8 cellular contexts compared by ENCODE assay signal in the genomic region with DNA sequence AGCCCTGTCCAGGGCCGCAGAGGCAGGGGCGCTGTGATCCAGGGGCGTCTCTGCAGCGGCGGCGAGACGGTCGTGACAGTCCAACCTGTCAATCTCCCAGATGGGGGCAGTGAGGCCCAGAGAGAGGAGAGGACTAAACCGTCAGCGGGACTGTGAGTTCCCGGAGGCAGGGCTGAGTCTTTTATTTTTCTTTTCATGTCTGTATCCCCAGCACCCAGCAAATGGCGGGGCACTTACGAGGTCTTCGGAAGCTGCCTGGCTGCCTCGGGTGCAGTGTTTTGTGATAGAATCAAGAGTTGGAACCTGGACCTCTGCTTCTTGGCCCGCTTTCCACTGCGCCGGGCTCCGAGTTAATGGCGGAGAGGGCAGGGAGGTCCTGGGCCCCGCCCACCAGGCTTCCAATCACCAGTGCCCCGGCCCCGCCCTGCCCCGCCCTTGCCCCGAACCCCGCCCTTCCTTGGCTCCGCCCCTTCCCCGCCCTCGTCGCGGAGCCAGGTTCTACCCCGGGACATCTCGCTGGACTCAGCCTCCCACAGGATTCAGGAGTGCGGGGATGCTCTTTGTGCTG. TPM values are rescaled to one million over a fixed set of nuclear protein-coding genes. Genes with fewer than 3 reads are reported as not detected.
DNase-seq lines count a peak whose midpoint lies in the region; ATAC-seq, FAIRE-seq and TF ChIP-seq lines count a peak whose summit lies in the region.

No MANE protein-coding gene starts in this region.

- peaks cover 9% of the 10 kb centered on the region for H3K4me1 Mint-ChIP-seq in activated T-helper 2 cell treated with anti-CD3 and anti-CD28 coated beads, Interferon-gamma antibody, Interleukin-2, Interleukin-4, amounts not matched to agents 10 μg/mL and 5 μg/mL and 100 μg/mL, durations not matched to agents 14 hours and 24 hours and 36 hours (ENCODE audit: low read depth)
- H3K4me1 Mint-ChIP-seq in neural crest cell, result peaks cover 13% of the 10 kb centered on the region
- peaks cover 25% of the 10 kb centered on the region for H3K4me1 Mint-ChIP-seq in stimulated activated naive CD8-positive, alpha-beta T cell treated with anti-CD3 and anti-CD28 coated beads, Interleukin-15, amount 100 ng/mL, for 72 hours

- peaks cover 24% of the 10 kb centered on the region for H3K27me3 ChIP-seq in HUES6 (ENCODE audit: control insufficient read depth, insufficient read depth, low read length)

- peak overlapping the region; percentile 94 for H3K4me3 Mint-ChIP-seq in activated T-helper 2 cell treated with anti-CD3 and anti-CD28 coated beads, Interferon-gamma antibody, Interleukin-2, Interleukin-4, amounts not matched to agents 10 μg/mL and 5 μg/mL and 100 μg/mL, durations not matched to agents 14 hours and 24 hours and 36 hours (ENCODE audit: low read depth)
- peak overlapping the region; percentile 88 for H3K4me3 Mint-ChIP-seq in neural crest cell
- H3K4me3 Mint-ChIP-seq in stimulated activated naive CD8-positive, alpha-beta T cell treated with anti-CD3 and anti-CD28 coated beads, Interleukin-15, amount 100 ng/mL, for 72 hours, result peak overlapping the region; percentile 98

- H3K27me3 Mint-ChIP-seq in activated T-helper 2 cell treated with anti-CD3 and anti-CD28 coated beads, Interferon-gamma antibody, Interleukin-2, Interleukin-4, amounts not matched to agents 10 μg/mL and 5 μg/mL and 100 μg/mL, durations not matched to agents 14 hours and 24 hours and 36 hours (ENCODE audit: low read depth), result peaks cover 18% of the 10 kb centered on the region
- peaks cover 9% of the 10 kb centered on the region for H3K27me3 Mint-ChIP-seq in neural crest cell (ENCODE audit: low read depth)
- H3K27me3 Mint-ChIP-seq in stimulated activated naive CD8-positive, alpha-beta T cell treated with anti-CD3 and anti-CD28 coated beads, Interleukin-15, amount 100 ng/mL, for 72 hours, result peaks cover 10% of the 10 kb centered on the region

- no peak overlapping the region for H3K27ac ChIP-seq in HUES6 (ENCODE audit: low read depth, low read length)

- peak overlapping the region; percentile 55 for H3K9ac ChIP-seq in HUES6 (ENCODE audit: low read length)

- TF ChIP-seq CTCF in D721Med (IDR thresholded peaks at IDR 0.05; ENCODE audit: insufficient read depth, missing control alignments) (no peak), fibroblast of villous mesenchyme (IDR thresholded peaks at IDR 0.05; ENCODE audit: insufficient read depth, low read depth, low read length) (no peak), neural crest cell (conservative IDR thresholded peaks at IDR 0.05) (no peak)

- FAIRE-seq in D721Med (lab: Jason Lieb, UNC) (no peak), RCC 7860 (lab: Jason Lieb, UNC) (no peak)

- H3K4me3 ChIP-seq in HUES6 (ENCODE audit: low read depth, low read length), result peak overlapping the region; percentile 95
- peak overlapping the region; percentile 66 for H3K4me3 ChIP-seq in fibroblast of villous mesenchyme (ENCODE audit: low read depth, low read length)

- H3K9me3 ChIP-seq in HUES6 (ENCODE audit: control insufficient read depth, insufficient read depth, low read depth, low read length), result no peaks in the 10 kb centered on the region

- H3K4me1 ChIP-seq in HUES6 (ENCODE audit: control insufficient read depth, insufficient read depth, low read length), result peaks cover 17% of the 10 kb centered on the region

- H3K9me3 Mint-ChIP-seq in activated T-helper 2 cell treated with anti-CD3 and anti-CD28 coated beads, Interferon-gamma antibody, Interleukin-2, Interleukin-4, amounts not matched to agents 10 μg/mL and 5 μg/mL and 100 μg/mL, durations not matched to agents 14 hours and 24 hours and 36 hours, result no peaks in the 10 kb centered on the region
- H3K9me3 Mint-ChIP-seq in neural crest cell, result no peaks in the 10 kb centered on the region
- H3K9me3 Mint-ChIP-seq in stimulated activated naive CD8-positive, alpha-beta T cell treated with anti-CD3 and anti-CD28 coated beads, Interleukin-15, amount 100 ng/mL, for 72 hours, result no peaks in the 10 kb centered on the region

- H3K36me3 ChIP-seq in HUES6 (ENCODE audit: control insufficient read depth, insufficient read depth, low read length), result no peaks in the 10 kb centered on the region

- ATAC-seq in GM21423 (IDR thresholded peaks at IDR 0.05; ENCODE audit: unreplicated experiment), result peak; percentile 84
- peak; percentile 91 for ATAC-seq in stimulated activated naive CD8-positive, alpha-beta T cell treated with anti-CD3 and anti-CD28 coated beads, Interleukin-15, amount 100 ng/mL, for 72 hours

- no peaks in the 10 kb centered on the region for H3K36me3 Mint-ChIP-seq in activated T-helper 2 cell treated with anti-CD3 and anti-CD28 coated beads, Interferon-gamma antibody, Interleukin-2, Interleukin-4, amounts not matched to agents 10 μg/mL and 5 μg/mL and 100 μg/mL, durations not matched to agents 14 hours and 24 hours and 36 hours (ENCODE audit: low read depth)
- H3K36me3 Mint-ChIP-seq in neural crest cell (ENCODE audit: low read depth), result no peaks in the 10 kb centered on the region

- intact Hi-C loops in activated T-helper 2 cell treated with anti-CD3 and anti-CD28 coated beads, Interferon-gamma antibody, Interleukin-2, Interleukin-4, amounts not matched to agents 10 μg/mL and 5 μg/mL and 100 μg/mL, durations not matched to agents 14 hours and 24 hours and 36 hours (cut with micrococcal nuclease), result loop anchor here (2.0 to 10.0 kb wide), 3 partner anchors 34 to 838 kb away; a partner anchor contains a TSS

- H3K27ac Mint-ChIP-seq in activated T-helper 2 cell treated with anti-CD3 and anti-CD28 coated beads, Interferon-gamma antibody, Interleukin-2, Interleukin-4, amounts not matched to agents 10 μg/mL and 5 μg/mL and 100 μg/mL, durations not matched to agents 14 hours and 24 hours and 36 hours, result peak overlapping the region; percentile 44
- H3K27ac Mint-ChIP-seq in neural crest cell (ENCODE audit: unreplicated experiment), result no peak overlapping the region
- H3K27ac Mint-ChIP-seq in stimulated activated naive CD8-positive, alpha-beta T cell treated with anti-CD3 and anti-CD28 coated beads, Interleukin-15, amount 100 ng/mL, for 72 hours, result peak overlapping the region; percentile 19 to 84

- DNase-seq in D721Med (ENCODE audit: insufficient read length, low spot score) (peak; percentile 74), RCC 7860 (ENCODE audit: low spot score) (peak; percentile 45), fibroblast of villous mesenchyme (ENCODE audit: low read depth) (peak; percentile 67), neural crest cell (ENCODE audit: low read depth, low spot score) (peak; percentile 67)
- peak; percentile 75 for DNase-seq in activated T-helper 2 cell treated with anti-CD3 and anti-CD28 coated beads, Interferon-gamma antibody, Interleukin-2, Interleukin-4, amounts not matched to agents 10 μg/mL and 5 μg/mL and 100 μg/mL, durations not matched to agents 14 hours and 24 hours and 36 hours (ENCODE audit: low spot score)
- DNase-seq in stimulated activated naive CD8-positive, alpha-beta T cell treated with anti-CD3 and anti-CD28 coated beads, Interleukin-15, amount 100 ng/mL, for 72 hours, result peak; percentile 81 to 83

RNA-seq across cellular contexts. Expression of a gene that starts 35.3 kb away (rescaled TPM):
- total RNA-seq in activated T-helper 2 cell treated with anti-CD3 and anti-CD28 coated beads, Interferon-gamma antibody, Interleukin-2, Interleukin-4, amounts not matched to agents 10 μg/mL and 5 μg/mL and 100 μg/mL, durations not matched to agents 14 hours and 24 hours and 36 hours, result 84.4 and 84.6 TPM in 2 replicates
- total RNA-seq in fibroblast of villous mesenchyme, result 17.1 and 32.8 TPM in 2 replicates
- 26.6 and 28.2 TPM in 2 replicates for total RNA-seq in neural crest cell

RNA-seq across cellular contexts. Expression of a gene that starts 59.9 kb away (rescaled TPM):
- total RNA-seq in activated T-helper 2 cell treated with anti-CD3 and anti-CD28 coated beads, Interferon-gamma antibody, Interleukin-2, Interleukin-4, amounts not matched to agents 10 μg/mL and 5 μg/mL and 100 μg/mL, durations not matched to agents 14 hours and 24 hours and 36 hours, result 12.9 and 13.3 TPM in 2 replicates
- 12.2 and 16.0 TPM in 2 replicates for total RNA-seq in fibroblast of villous mesenchyme
- total RNA-seq in neural crest cell, result 18.6 and 19.2 TPM in 2 replicates
